14 cellular contexts compared by ENCODE assay signal in genomic region chr22:20999350-21000214, GRCh38. TPM values are rescaled to one million over a fixed set of nuclear protein-coding genes. Genes with fewer than 3 reads are reported as not detected.
DNase-seq lines count a peak whose midpoint lies in the region; ATAC-seq and TF ChIP-seq lines count a peak whose summit lies in the region.
"Had no signal": no experiment of that assay in that cellular context is flagged by ENCODE, and none has a peak within 500 bp of the region (broad histone marks: within the 10 kb centered on the region; RNA-seq: fewer than 3 reads in every experiment).

No MANE protein-coding gene starts in this region.

- no peak for DNase-seq in CD8-positive, alpha-beta T cell
- DNase-seq in HEK293T (ENCODE audit: extremely low spot score): no peak
- DNase-seq in activated naive CD8-positive, alpha-beta T cell treated with anti-CD3 and anti-CD28 coated beads for 36 hours: no peak
- no peak for DNase-seq in nephron progenitor cell
- DNase-seq in NCI-H2227 (lab: John Stamatoyannopoulos, UW; ENCODE audit: unreplicated experiment): no peak
- no peak for DNase-seq in NCI-H2029 (lab: John Stamatoyannopoulos, UW)
- DNase-seq in NCI-H2107 (lab: John Stamatoyannopoulos, UW): no peak
- DNase-seq: glutamatergic neuron; mesendoderm; NCI-H2171; stimulated activated CD4-positive, alpha-beta T cell treated with anti-CD3 and anti-CD28 coated beads, Interleukin-12 subunit alpha, Interleukin-12 subunit beta, amount 100 ng/mL, for 4 hours; stimulated activated naive CD4-positive, alpha-beta T cell had no signal

- H3K27ac Mint-ChIP-seq in CD8-positive, alpha-beta T cell: peak overlapping the region; percentile 99
- peak overlapping the region; percentile 99 for H3K27ac Mint-ChIP-seq in activated naive CD8-positive, alpha-beta T cell treated with anti-CD3 and anti-CD28 coated beads for 36 hours
- no peak overlapping the region for H3K27ac Mint-ChIP-seq in nephron progenitor cell

- no peak overlapping the region for H3K27ac ChIP-seq in CD8-positive, alpha-beta T cell (ENCODE audit: low read depth, low read length)
- H3K27ac ChIP-seq: SJSA1 had no signal

- intact Hi-C loops in CD8-positive, alpha-beta T cell (cut with DNase I, micrococcal nuclease): loop anchor here (5.0 to 10.0 kb wide), 6 partner anchors 628 to 1565 kb away; partner anchors contain the start of genes HIRA (in 1 of the 2), MAPK1 (in 1 of the 2), MRPL40 (in 1 of the 2) and PPIL2 (in 1 of the 2)

- peaks cover 32% of the 10 kb centered on the region for H3K36me3 Mint-ChIP-seq in CD8-positive, alpha-beta T cell
- peaks cover 12% of the 10 kb centered on the region for H3K36me3 Mint-ChIP-seq in activated naive CD8-positive, alpha-beta T cell treated with anti-CD3 and anti-CD28 coated beads for 36 hours
- H3K36me3 Mint-ChIP-seq in nephron progenitor cell (ENCODE audit: low read depth): peaks cover 3% of the 10 kb centered on the region

- POLR2A ChIA-PET in CD8-positive, alpha-beta T cell (lab: Charles Lee): interaction anchor here (1.1 to 1.6 kb wide), 2 partner anchors 14 to 17 kb away, joined by 3 to 8 read pairs; partner anchors contain the start of gene LZTR1
- POLR2A ChIA-PET in HEK293T (lab: Yijun Ruan, JAX): interaction anchor here (0.8 to 8.9 kb wide), 11 partner anchors 10 to 114 kb away, joined by 3 to 121 read pairs (median 4); partner anchors contain the start of genes LRRC74B and LZTR1

- H3K4me1 Mint-ChIP-seq in CD8-positive, alpha-beta T cell (ENCODE audit: low read depth): peaks cover 29% of the 10 kb centered on the region
- peaks cover 18% of the 10 kb centered on the region for H3K4me1 Mint-ChIP-seq in activated naive CD8-positive, alpha-beta T cell treated with anti-CD3 and anti-CD28 coated beads for 36 hours
- H3K4me1 Mint-ChIP-seq in nephron progenitor cell: peaks cover 35% of the 10 kb centered on the region

- peaks cover 38% of the 10 kb centered on the region for H3K4me1 ChIP-seq in CD8-positive, alpha-beta T cell (ENCODE audit: insufficient read depth, low read length)

- H3K9me3 ChIP-seq in CD8-positive, alpha-beta T cell (ENCODE audit: low read length): no peaks in the 10 kb centered on the region
- H3K9me3 ChIP-seq: SJSA1 had no signal

- H3K27me3 ChIP-seq in CD8-positive, alpha-beta T cell (ENCODE audit: insufficient read depth, low read length): no peaks in the 10 kb centered on the region
- H3K27me3 ChIP-seq: SJSA1 had no signal

- no peak for TF ChIP-seq CTCF in CD8-positive, alpha-beta T cell (IDR thresholded peaks at IDR 0.05)
- TF ChIP-seq CTCF in nephron progenitor cell (IDR thresholded peaks at IDR 0.05): no peak

- ATAC-seq in CD8-positive, alpha-beta T cell: no peak
- ATAC-seq in GM19328 (IDR thresholded peaks at IDR 0.05; ENCODE audit: unreplicated experiment): no peak

- H3K4me3 ChIP-seq in CD8-positive, alpha-beta T cell (ENCODE audit: low read depth, low read length): no peak overlapping the region

- peak overlapping the region; percentile 91 for H3K4me3 Mint-ChIP-seq in CD8-positive, alpha-beta T cell
- H3K4me3 Mint-ChIP-seq in activated naive CD8-positive, alpha-beta T cell treated with anti-CD3 and anti-CD28 coated beads for 36 hours: peak overlapping the region; percentile 95
- peak overlapping the region; percentile 65 for H3K4me3 Mint-ChIP-seq in nephron progenitor cell

- peaks cover 13% of the 10 kb centered on the region for H3K36me3 ChIP-seq in CD8-positive, alpha-beta T cell (ENCODE audit: insufficient read depth, low read length)

- CTCF ChIA-PET in CD8-positive, alpha-beta T cell (lab: Charles Lee): no interaction called here
- CTCF ChIA-PET in HEK293T (lab: Yijun Ruan, JAX): interaction anchor here (0.7 to 1.6 kb wide), 3 partner anchors 19 to 114 kb away, joined by 3 to 6 read pairs (median 5); no protein-coding TSS in a partner anchor

- no peaks in the 10 kb centered on the region for H3K27me3 Mint-ChIP-seq in CD8-positive, alpha-beta T cell (ENCODE audit: low read depth)
- no peaks in the 10 kb centered on the region for H3K27me3 Mint-ChIP-seq in activated naive CD8-positive, alpha-beta T cell treated with anti-CD3 and anti-CD28 coated beads for 36 hours
- peaks cover 5% of the 10 kb centered on the region for H3K27me3 Mint-ChIP-seq in nephron progenitor cell (ENCODE audit: low read depth, poor library complexity)

- H3K9me3 Mint-ChIP-seq in CD8-positive, alpha-beta T cell: no peaks in the 10 kb centered on the region
- H3K9me3 Mint-ChIP-seq in activated naive CD8-positive, alpha-beta T cell treated with anti-CD3 and anti-CD28 coated beads for 36 hours: no peaks in the 10 kb centered on the region
- H3K9me3 Mint-ChIP-seq in nephron progenitor cell: no peaks in the 10 kb centered on the region

TF ChIP-seq in HEK293T, 16 proteins besides CTCF, POLR2A, EP300 and RAD21:
- TF ChIP-seq FOXA1 (IDR thresholded peaks at IDR 0.05) (no peak), ELF4 (IDR thresholded peaks at IDR 0.05) (peak; percentile 21; the same call in 1 of the 2 replicates)

RNA-seq across cellular contexts. Expression of gene THAP7, which starts 2.3 kb away (rescaled TPM):
- 10 to 100 TPM; 71.2 to 73.6 TPM for total RNA-seq in CD8-positive, alpha-beta T cell
- 10 to 100 TPM; 34.3 to 34.5 TPM for total RNA-seq in activated naive CD8-positive, alpha-beta T cell treated with anti-CD3 and anti-CD28 coated beads for 36 hours

RNA-seq across cellular contexts. Expression of gene P2RX6, which starts 15.4 kb away (rescaled TPM):
- total RNA-seq in CD8-positive, alpha-beta T cell: under 1 TPM; 0.30 to 0.36 TPM
- total RNA-seq in activated naive CD8-positive, alpha-beta T cell treated with anti-CD3 and anti-CD28 coated beads for 36 hours: under 1 TPM; 0.14 to 0.43 TPM

RNA-seq across cellular contexts. Expression of gene LZTR1, which starts 17.5 kb away (rescaled TPM):
- 10 to 100 TPM; 42.8 to 44.8 TPM for total RNA-seq in CD8-positive, alpha-beta T cell
- 10 to 100 TPM; 32.4 to 39.2 TPM for total RNA-seq in activated naive CD8-positive, alpha-beta T cell treated with anti-CD3 and anti-CD28 coated beads for 36 hours

RNA-seq across cellular contexts. Expression of gene AIFM3, which starts 32.5 kb away (rescaled TPM):
- total RNA-seq in CD8-positive, alpha-beta T cell: under 1 TPM in 1 of 2 experiments, not detected in 1; 0.39 TPM
- total RNA-seq in activated naive CD8-positive, alpha-beta T cell treated with anti-CD3 and anti-CD28 coated beads for 36 hours: under 1 TPM in 1 of 2 experiments, not detected in 1; 0.14 TPM
- total RNA-seq: SJSA1 had no signal

RNA-seq across cellular contexts. Expression of gene SLC7A4, which starts 32.8 kb away (rescaled TPM):
- not detected for total RNA-seq in CD8-positive, alpha-beta T cell
- total RNA-seq in activated naive CD8-positive, alpha-beta T cell treated with anti-CD3 and anti-CD28 coated beads for 36 hours: under 1 TPM; 0.41 to 0.44 TPM
- total RNA-seq: SJSA1 had no signal
